Comparison of ENCODE assay signal across 1 cellular context in the genomic region with DNA sequence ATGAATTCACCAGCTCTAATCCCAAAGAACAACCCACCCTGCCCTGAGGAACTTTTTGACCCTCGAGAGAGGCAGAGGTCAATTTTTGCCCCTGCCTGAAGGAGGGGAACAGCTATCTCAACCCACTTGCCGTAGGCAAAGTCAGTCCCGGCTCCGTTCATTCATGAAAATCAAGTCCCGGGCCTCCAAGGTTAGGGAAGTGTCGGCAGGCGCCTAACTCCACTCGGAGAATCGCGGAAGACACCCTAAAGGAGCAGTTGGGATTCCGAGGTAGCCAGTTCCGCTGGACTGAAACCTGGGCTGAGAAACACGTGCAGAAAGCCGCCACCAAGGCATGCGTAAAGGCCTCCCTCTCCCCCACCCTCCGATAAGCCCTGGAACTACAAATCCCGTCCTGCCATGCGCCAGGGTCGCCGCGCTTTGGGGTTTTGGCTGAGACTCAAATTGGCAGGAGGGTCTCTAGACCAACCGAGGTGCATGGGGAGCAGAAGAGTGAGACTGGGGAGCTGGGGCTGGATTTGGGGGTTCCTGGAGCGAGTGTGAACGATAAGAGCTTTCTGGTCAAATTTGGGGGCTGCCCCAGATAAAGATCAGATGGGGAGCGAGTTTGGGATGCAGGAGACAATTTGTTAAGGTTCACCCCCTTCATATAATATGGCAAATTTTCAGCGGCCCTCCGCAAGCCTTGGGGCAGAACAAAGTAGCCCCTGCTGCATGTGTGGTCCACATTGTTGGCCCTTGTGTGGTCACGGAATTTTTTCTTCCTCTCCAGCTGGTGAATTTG.
TF ChIP-seq lines count a peak whose summit lies in the region.

A gene (minus strand): TSS at position 290 of the 784 bp plus-strand sequence. CDS start 2,955 bp downstream, outside the sequence.

TF ChIP-seq in HepG2, 621 proteins besides CTCF, POLR2A, EP300 and RAD21 (continued from another document and continues in another):
- TF ChIP-seq, protein P1, sequence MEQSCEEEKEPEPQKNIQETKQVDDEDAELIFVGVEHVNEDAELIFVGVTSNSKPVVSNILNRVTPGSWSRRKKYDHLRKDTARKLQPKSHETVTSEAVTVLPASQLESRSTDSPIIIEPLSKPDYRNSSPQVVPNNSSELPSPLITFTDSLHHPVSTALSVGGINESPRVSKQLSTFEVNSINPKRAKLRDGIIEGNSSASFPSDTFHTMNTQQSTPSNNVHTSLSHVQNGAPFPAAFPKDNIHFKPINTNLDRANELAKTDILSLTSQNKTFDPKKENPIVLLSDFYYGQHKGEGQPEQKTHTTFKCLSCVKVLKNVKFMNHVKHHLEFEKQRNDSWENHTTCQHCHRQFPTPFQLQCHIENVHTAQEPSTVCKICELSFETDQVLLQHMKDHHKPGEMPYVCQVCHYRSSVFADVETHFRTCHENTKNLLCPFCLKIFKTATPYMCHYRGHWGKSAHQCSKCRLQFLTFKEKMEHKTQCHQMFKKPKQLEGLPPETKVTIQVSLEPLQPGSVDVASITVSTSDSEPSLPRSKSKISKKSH (CRISPR knock-in tag; IDR thresholded peaks at IDR 0.05; ENCODE audit: borderline replicate concordance), result peak; percentile 67; the same call in 1 of the 2 replicates
- TF ChIP-seq TGIF2 (CRISPR knock-in tag; IDR thresholded peaks at IDR 0.05) (peak; percentile 38; the same call in 1 of the 2 replicates), ZNF598 (CRISPR knock-in tag; IDR thresholded peaks at IDR 0.05; ENCODE audit: borderline replicate concordance) (peak; percentile 71; the same call in 1 of the 2 replicates), TSC22D2 (CRISPR knock-in tag; IDR thresholded peaks at IDR 0.05; ENCODE audit: borderline replicate concordance) (0 out of 2 replicates have a peak, but pooled peaks have one; percentile 36), ZNF776 (CRISPR knock-in tag; IDR thresholded peaks at IDR 0.05) (0 out of 2 replicates have a peak, but pooled peaks have one; percentile 54), ZBTB20 (CRISPR knock-in tag; IDR thresholded peaks at IDR 0.05; ENCODE audit: borderline replicate concordance, low read depth) (0 out of 2 replicates have a peak, but pooled peaks have one; percentile 40), PITX1 (CRISPR knock-in tag; IDR thresholded peaks at IDR 0.05) (peak; percentile 64), ZNF143 (CRISPR knock-in tag; IDR thresholded peaks at IDR 0.05) (peak; percentile 93), YEATS2 (CRISPR knock-in tag; IDR thresholded peaks at IDR 0.05; ENCODE audit: borderline replicate concordance) (peak; percentile 59; the same call in 1 of the 2 replicates), SMYD3 (CRISPR knock-in tag; IDR thresholded peaks at IDR 0.05) (no peak), MYC (CRISPR knock-in tag; IDR thresholded peaks at IDR 0.05; ENCODE audit: borderline replicate concordance) (peak; percentile 98), NAIF1 (CRISPR knock-in tag; IDR thresholded peaks at IDR 0.05; ENCODE audit: borderline replicate concordance) (0 out of 2 replicates have a peak, but pooled peaks have one; percentile 25), SALL1 (CRISPR knock-in tag; IDR thresholded peaks at IDR 0.05) (peak; percentile 57), NR2C2 (CRISPR knock-in tag; IDR thresholded peaks at IDR 0.05; ENCODE audit: borderline replicate concordance) (peak; percentile 94), TAF1 (CRISPR knock-in tag; IDR thresholded peaks at IDR 0.05) (peak; percentile 61), RFX1 (IDR thresholded peaks at IDR 0.05) (no peak), KLF6 (CRISPR knock-in tag; IDR thresholded peaks at IDR 0.05) (peak; percentile 49; the same call in 1 of the 2 replicates), ZNF781 (CRISPR knock-in tag; IDR thresholded peaks at IDR 0.05; ENCODE audit: borderline replicate concordance, not compliant biosample characterization) (peak; percentile 15), ZNF335 (CRISPR knock-in tag; IDR thresholded peaks at IDR 0.05) (peak; percentile 83), PHF8 (CRISPR knock-in tag; IDR thresholded peaks at IDR 0.05) (peak; percentile 76), KDM2A (CRISPR knock-in tag; IDR thresholded peaks at IDR 0.05; ENCODE audit: borderline replicate concordance, low read depth) (peak; percentile 61; the same call in 1 of the 2 replicates), REPIN1 (CRISPR knock-in tag; IDR thresholded peaks at IDR 0.05; ENCODE audit: borderline replicate concordance, low read depth) (no peak), POLR2G (IDR thresholded peaks at IDR 0.05; ENCODE audit: low read depth, low read length) (peak; percentile 87), MED1 (CRISPR knock-in tag; IDR thresholded peaks at IDR 0.05) (peak; percentile 51), YY1 (IDR thresholded peaks at IDR 0.05; ENCODE audit: insufficient read depth, insufficient replicate concordance, low read depth, low read length) (peak; percentile 43), TP53 (CRISPR knock-in tag; conservative IDR thresholded peaks at IDR 0.05) (0 out of 2 replicates have a peak, but pooled peaks have one; percentile 36), NFYB (CRISPR knock-in tag; IDR thresholded peaks at IDR 0.05) (peak; percentile 35; the same call in 1 of the 2 replicates), HOXA3 (CRISPR knock-in tag; IDR thresholded peaks at IDR 0.05) (peak; percentile 70; the same call in 1 of the 2 replicates)
- TF ChIP-seq, protein P2, sequence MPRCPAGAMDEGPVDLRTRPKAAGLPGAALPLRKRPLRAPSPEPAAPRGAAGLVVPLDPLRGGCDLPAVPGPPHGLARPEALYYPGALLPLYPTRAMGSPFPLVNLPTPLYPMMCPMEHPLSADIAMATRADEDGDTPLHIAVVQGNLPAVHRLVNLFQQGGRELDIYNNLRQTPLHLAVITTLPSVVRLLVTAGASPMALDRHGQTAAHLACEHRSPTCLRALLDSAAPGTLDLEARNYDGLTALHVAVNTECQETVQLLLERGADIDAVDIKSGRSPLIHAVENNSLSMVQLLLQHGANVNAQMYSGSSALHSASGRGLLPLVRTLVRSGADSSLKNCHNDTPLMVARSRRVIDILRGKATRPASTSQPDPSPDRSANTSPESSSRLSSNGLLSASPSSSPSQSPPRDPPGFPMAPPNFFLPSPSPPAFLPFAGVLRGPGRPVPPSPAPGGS (CRISPR knock-in tag; IDR thresholded peaks at IDR 0.05), result no peak
- TF ChIP-seq, protein P3, sequence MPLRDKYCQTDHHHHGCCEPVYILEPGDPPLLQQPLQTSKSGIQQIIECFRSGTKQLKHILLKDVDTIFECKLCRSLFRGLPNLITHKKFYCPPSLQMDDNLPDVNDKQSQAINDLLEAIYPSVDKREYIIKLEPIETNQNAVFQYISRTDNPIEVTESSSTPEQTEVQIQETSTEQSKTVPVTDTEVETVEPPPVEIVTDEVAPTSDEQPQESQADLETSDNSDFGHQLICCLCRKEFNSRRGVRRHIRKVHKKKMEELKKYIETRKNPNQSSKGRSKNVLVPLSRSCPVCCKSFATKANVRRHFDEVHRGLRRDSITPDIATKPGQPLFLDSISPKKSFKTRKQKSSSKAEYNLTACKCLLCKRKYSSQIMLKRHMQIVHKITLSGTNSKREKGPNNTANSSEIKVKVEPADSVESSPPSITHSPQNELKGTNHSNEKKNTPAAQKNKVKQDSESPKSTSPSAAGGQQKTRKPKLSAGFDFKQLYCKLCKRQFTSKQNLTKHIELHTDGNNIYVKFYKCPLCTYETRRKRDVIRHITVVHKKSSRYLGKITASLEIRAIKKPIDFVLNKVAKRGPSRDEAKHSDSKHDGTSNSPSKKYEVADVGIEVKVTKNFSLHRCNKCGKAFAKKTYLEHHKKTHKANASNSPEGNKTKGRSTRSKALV (CRISPR knock-in tag; IDR thresholded peaks at IDR 0.05), result peak; percentile 27; the same call in 1 of the 2 replicates
- TF ChIP-seq, protein P4, sequence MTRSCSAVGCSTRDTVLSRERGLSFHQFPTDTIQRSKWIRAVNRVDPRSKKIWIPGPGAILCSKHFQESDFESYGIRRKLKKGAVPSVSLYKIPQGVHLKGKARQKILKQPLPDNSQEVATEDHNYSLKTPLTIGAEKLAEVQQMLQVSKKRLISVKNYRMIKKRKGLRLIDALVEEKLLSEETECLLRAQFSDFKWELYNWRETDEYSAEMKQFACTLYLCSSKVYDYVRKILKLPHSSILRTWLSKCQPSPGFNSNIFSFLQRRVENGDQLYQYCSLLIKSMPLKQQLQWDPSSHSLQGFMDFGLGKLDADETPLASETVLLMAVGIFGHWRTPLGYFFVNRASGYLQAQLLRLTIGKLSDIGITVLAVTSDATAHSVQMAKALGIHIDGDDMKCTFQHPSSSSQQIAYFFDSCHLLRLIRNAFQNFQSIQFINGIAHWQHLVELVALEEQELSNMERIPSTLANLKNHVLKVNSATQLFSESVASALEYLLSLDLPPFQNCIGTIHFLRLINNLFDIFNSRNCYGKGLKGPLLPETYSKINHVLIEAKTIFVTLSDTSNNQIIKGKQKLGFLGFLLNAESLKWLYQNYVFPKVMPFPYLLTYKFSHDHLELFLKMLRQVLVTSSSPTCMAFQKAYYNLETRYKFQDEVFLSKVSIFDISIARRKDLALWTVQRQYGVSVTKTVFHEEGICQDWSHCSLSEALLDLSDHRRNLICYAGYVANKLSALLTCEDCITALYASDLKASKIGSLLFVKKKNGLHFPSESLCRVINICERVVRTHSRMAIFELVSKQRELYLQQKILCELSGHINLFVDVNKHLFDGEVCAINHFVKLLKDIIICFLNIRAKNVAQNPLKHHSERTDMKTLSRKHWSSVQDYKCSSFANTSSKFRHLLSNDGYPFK (CRISPR knock-in tag; IDR thresholded peaks at IDR 0.05; ENCODE audit: borderline replicate concordance), result no peak; the same call in 1 of the 2 replicates
- TF ChIP-seq, protein P5, sequence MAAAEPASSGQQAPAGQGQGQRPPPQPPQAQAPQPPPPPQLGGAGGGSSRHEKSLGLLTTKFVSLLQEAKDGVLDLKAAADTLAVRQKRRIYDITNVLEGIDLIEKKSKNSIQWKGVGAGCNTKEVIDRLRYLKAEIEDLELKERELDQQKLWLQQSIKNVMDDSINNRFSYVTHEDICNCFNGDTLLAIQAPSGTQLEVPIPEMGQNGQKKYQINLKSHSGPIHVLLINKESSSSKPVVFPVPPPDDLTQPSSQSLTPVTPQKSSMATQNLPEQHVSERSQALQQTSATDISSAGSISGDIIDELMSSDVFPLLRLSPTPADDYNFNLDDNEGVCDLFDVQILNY (CRISPR knock-in tag; conservative IDR thresholded peaks at IDR 0.05), result 0 out of 2 replicates have a peak, but pooled peaks have one; percentile 21
- TF ChIP-seq, protein P6, sequence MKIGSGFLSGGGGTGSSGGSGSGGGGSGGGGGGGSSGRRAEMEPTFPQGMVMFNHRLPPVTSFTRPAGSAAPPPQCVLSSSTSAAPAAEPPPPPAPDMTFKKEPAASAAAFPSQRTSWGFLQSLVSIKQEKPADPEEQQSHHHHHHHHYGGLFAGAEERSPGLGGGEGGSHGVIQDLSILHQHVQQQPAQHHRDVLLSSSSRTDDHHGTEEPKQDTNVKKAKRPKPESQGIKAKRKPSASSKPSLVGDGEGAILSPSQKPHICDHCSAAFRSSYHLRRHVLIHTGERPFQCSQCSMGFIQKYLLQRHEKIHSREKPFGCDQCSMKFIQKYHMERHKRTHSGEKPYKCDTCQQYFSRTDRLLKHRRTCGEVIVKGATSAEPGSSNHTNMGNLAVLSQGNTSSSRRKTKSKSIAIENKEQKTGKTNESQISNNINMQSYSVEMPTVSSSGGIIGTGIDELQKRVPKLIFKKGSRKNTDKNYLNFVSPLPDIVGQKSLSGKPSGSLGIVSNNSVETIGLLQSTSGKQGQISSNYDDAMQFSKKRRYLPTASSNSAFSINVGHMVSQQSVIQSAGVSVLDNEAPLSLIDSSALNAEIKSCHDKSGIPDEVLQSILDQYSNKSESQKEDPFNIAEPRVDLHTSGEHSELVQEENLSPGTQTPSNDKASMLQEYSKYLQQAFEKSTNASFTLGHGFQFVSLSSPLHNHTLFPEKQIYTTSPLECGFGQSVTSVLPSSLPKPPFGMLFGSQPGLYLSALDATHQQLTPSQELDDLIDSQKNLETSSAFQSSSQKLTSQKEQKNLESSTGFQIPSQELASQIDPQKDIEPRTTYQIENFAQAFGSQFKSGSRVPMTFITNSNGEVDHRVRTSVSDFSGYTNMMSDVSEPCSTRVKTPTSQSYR (CRISPR knock-in tag; IDR thresholded peaks at IDR 0.05; ENCODE audit: borderline replicate concordance), result peak; percentile 16; the same call in 1 of the 2 replicates
- TF ChIP-seq, protein P7, sequence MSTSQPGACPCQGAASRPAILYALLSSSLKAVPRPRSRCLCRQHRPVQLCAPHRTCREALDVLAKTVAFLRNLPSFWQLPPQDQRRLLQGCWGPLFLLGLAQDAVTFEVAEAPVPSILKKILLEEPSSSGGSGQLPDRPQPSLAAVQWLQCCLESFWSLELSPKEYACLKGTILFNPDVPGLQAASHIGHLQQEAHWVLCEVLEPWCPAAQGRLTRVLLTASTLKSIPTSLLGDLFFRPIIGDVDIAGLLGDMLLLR (CRISPR knock-in tag; IDR thresholded peaks at IDR 0.05), result 0 out of 2 replicates have a peak, but pooled peaks have one; percentile 61
- TF ChIP-seq, protein P8, sequence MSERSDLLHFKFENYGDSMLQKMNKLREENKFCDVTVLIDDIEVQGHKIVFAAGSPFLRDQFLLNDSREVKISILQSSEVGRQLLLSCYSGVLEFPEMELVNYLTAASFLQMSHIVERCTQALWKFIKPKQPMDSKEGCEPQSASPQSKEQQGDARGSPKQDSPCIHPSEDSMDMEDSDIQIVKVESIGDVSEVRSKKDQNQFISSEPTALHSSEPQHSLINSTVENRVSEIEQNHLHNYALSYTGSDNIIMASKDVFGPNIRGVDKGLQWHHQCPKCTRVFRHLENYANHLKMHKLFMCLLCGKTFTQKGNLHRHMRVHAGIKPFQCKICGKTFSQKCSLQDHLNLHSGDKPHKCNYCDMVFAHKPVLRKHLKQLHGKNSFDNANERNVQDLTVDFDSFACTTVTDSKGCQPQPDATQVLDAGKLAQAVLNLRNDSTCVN (CRISPR knock-in tag; IDR thresholded peaks at IDR 0.05; ENCODE audit: borderline replicate concordance), result 0 out of 2 replicates have a peak, but pooled peaks have one; percentile 22
- TF ChIP-seq, protein P9, sequence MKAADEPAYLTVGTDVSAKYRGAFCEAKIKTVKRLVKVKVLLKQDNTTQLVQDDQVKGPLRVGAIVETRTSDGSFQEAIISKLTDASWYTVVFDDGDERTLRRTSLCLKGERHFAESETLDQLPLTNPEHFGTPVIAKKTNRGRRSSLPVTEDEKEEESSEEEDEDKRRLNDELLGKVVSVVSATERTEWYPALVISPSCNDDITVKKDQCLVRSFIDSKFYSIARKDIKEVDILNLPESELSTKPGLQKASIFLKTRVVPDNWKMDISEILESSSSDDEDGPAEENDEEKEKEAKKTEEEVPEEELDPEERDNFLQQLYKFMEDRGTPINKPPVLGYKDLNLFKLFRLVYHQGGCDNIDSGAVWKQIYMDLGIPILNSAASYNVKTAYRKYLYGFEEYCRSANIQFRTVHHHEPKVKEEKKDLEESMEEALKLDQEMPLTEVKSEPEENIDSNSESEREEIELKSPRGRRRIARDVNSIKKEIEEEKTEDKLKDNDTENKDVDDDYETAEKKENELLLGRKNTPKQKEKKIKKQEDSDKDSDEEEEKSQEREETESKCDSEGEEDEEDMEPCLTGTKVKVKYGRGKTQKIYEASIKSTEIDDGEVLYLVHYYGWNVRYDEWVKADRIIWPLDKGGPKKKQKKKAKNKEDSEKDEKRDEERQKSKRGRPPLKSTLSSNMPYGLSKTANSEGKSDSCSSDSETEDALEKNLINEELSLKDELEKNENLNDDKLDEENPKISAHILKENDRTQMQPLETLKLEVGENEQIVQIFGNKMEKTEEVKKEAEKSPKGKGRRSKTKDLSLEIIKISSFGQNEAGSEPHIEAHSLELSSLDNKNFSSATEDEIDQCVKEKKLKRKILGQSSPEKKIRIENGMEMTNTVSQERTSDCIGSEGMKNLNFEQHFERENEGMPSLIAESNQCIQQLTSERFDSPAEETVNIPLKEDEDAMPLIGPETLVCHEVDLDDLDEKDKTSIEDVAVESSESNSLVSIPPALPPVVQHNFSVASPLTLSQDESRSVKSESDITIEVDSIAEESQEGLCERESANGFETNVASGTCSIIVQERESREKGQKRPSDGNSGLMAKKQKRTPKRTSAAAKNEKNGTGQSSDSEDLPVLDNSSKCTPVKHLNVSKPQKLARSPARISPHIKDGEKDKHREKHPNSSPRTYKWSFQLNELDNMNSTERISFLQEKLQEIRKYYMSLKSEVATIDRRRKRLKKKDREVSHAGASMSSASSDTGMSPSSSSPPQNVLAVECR (CRISPR knock-in tag; IDR thresholded peaks at IDR 0.05; ENCODE audit: borderline replicate concordance), result peak; percentile 86
